ENCODE assay signal across 8 cellular contexts in the genomic region with DNA sequence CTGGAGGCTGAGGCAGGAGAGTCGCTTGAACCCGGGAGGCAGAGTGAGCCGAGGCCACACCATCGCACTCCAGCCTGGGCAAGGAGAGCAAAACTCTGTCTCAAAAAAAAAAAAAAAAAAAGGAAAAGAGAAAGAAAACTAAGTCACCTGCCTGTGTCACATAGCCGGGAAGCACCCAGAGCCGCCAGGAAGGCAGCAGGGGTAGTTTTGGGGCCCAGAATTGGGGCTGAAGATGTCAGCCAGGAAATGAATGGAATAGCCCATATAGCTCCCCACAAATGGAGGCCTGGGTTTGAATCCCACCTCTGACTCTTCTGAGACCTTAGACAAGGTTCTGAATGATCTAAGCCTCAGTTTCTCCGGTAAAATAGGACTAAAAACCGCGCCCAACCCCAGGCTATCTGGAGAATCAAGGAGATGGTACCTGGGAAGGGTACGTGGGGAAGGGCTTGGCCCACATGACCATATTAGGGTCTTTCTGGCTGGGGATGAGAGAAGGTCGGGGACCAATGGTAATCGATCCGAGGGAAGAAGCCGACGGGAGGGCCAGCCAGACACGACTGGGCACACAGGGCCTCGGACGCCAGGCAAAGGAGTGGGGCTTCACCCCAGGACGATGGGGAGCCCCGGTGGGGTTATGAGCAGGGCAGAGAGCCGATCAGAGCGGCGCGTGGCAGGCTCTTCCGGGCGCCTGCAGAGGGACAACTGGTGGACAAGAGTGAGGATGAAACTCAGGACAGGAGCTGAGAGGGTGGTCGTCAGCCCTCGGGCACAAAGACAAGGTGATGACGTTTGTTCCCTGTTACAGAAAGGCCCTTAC. TPM values are rescaled to one million over a fixed set of nuclear protein-coding genes. Genes with fewer than 3 reads are reported as not detected.
DNase-seq lines count a peak whose midpoint lies in the region; ATAC-seq and FAIRE-seq lines count a peak whose summit lies in the region.

No MANE protein-coding gene starts in this region.

- H3K9me3 Mint-ChIP-seq in CD4-positive, alpha-beta memory T cell = peaks cover 0 to 3% (median 0%) of the 10 kb centered on the region in 8 donors
- H3K9me3 Mint-ChIP-seq in activated naive CD8-positive, alpha-beta T cell treated with anti-CD3 and anti-CD28 coated beads for 36 hours = no peaks in the 10 kb centered on the region
- no peaks in the 10 kb centered on the region for H3K9me3 Mint-ChIP-seq in stimulated activated naive CD8-positive, alpha-beta T cell treated with anti-CD3 and anti-CD28 coated beads, Interleukin-15, Interleukin-2, amounts not matched to agents 100 ng/mL and 50 ng/mL, for 24 hours

- no peaks in the 10 kb centered on the region for H3K9me3 ChIP-seq in CD4-positive, alpha-beta memory T cell (ENCODE audit: control insufficient read depth in 1 of 2, low read length in 2 of 2)
- H3K9me3 ChIP-seq in iPS-18c (ENCODE audit: control insufficient read depth, insufficient read depth, low read length) (no peaks in the 10 kb centered on the region), small intestine (ENCODE audit: control insufficient read depth, low read depth) (no peaks in the 10 kb centered on the region)

- ATAC-seq in GM19452 (IDR thresholded peaks at IDR 0.05; ENCODE audit: unreplicated experiment) (peak; percentile 26), HG03520 (IDR thresholded peaks at IDR 0.05; ENCODE audit: unreplicated experiment) (peak; percentile 24)

- peak overlapping the region; percentile 96 to 99 (median 98) for H3K27ac Mint-ChIP-seq in CD4-positive, alpha-beta memory T cell
- peak overlapping the region; percentile 91 for H3K27ac Mint-ChIP-seq in activated naive CD8-positive, alpha-beta T cell treated with anti-CD3 and anti-CD28 coated beads for 36 hours
- peak overlapping the region; percentile 92 for H3K27ac Mint-ChIP-seq in stimulated activated naive CD8-positive, alpha-beta T cell treated with anti-CD3 and anti-CD28 coated beads, Interleukin-15, Interleukin-2, amounts not matched to agents 100 ng/mL and 50 ng/mL, for 24 hours

- peaks cover 25 to 55% (median 41%) of the 10 kb centered on the region in 4 donors for H3K4me1 Mint-ChIP-seq in CD4-positive, alpha-beta memory T cell
- peaks cover 41% of the 10 kb centered on the region for H3K4me1 Mint-ChIP-seq in activated naive CD8-positive, alpha-beta T cell treated with anti-CD3 and anti-CD28 coated beads for 36 hours
- H3K4me1 Mint-ChIP-seq in stimulated activated naive CD8-positive, alpha-beta T cell treated with anti-CD3 and anti-CD28 coated beads, Interleukin-15, Interleukin-2, amounts not matched to agents 100 ng/mL and 50 ng/mL, for 24 hours (ENCODE audit: low read depth) = peaks cover 53% of the 10 kb centered on the region

- peak overlapping the region; percentile 100 for H3K27ac ChIP-seq in CD4-positive, alpha-beta memory T cell (ENCODE audit: low read depth, low read length)
- peak overlapping the region in 1 of 2 donors; percentile 55 for H3K27ac ChIP-seq in small intestine (ENCODE audit: low read depth in 1 of 2, low read length in 1 of 2)

- peak overlapping the region; percentile 82 to 90 (median 87) for H3K4me3 Mint-ChIP-seq in CD4-positive, alpha-beta memory T cell
- H3K4me3 Mint-ChIP-seq in activated naive CD8-positive, alpha-beta T cell treated with anti-CD3 and anti-CD28 coated beads for 36 hours = peak overlapping the region; percentile 83
- peak overlapping the region; percentile 85 for H3K4me3 Mint-ChIP-seq in stimulated activated naive CD8-positive, alpha-beta T cell treated with anti-CD3 and anti-CD28 coated beads, Interleukin-15, Interleukin-2, amounts not matched to agents 100 ng/mL and 50 ng/mL, for 24 hours

- peaks cover 18% of the 10 kb centered on the region for H3K27me3 ChIP-seq in CD4-positive, alpha-beta memory T cell (ENCODE audit: insufficient read depth, low read length)
- peaks cover 3 to 21% of the 10 kb centered on the region in 2 donors for H3K27me3 ChIP-seq in small intestine (ENCODE audit: control insufficient read depth in 2 of 2, insufficient read depth in 2 of 2, low read length in 2 of 2)

- intact Hi-C loops in CD4-positive, alpha-beta memory T cell (cut with micrococcal nuclease) = loop anchor here (1.0 to 10.0 kb wide), 6 partner anchors 9 to 218 kb away; partner anchors contain the start of genes CCDC124 and RPL18A

- FAIRE-seq in urothelium cell line (lab: Jason Lieb, UNC) (no peak), small intestine (lab: Jason Lieb, UNC) (no peak)

- 11 to 17% (median 12%) methylated on average over 27 to 29 of the region's 29 CpGs for WGBS in small intestine, 3 donors

- POLR2A ChIA-PET in CD4-positive, alpha-beta memory T cell (lab: Charles Lee; ENCODE audit: partially characterized antibody) = interaction anchor here (0.6 to 6.6 kb wide), 7 partner anchors 14 to 332 kb away, joined by 3 to 34 read pairs (median 9); partner anchors contain the start of genes CCDC124 and RPL18A

- H3K36me3 Mint-ChIP-seq in CD4-positive, alpha-beta memory T cell = peaks cover 0 to 5% of the 10 kb centered on the region in 2 donors
- no peaks in the 10 kb centered on the region for H3K36me3 Mint-ChIP-seq in activated naive CD8-positive, alpha-beta T cell treated with anti-CD3 and anti-CD28 coated beads for 36 hours
- H3K36me3 Mint-ChIP-seq in stimulated activated naive CD8-positive, alpha-beta T cell treated with anti-CD3 and anti-CD28 coated beads, Interleukin-15, Interleukin-2, amounts not matched to agents 100 ng/mL and 50 ng/mL, for 24 hours (ENCODE audit: low read depth) = no peaks in the 10 kb centered on the region

- H3K36me3 ChIP-seq in CD4-positive, alpha-beta memory T cell (ENCODE audit: insufficient read depth, low read length) = no peaks in the 10 kb centered on the region
- peaks cover 0 to 2% of the 10 kb centered on the region in 2 donors for H3K36me3 ChIP-seq in small intestine (ENCODE audit: control insufficient read depth in 2 of 2, insufficient read depth in 2 of 2, low read length in 2 of 2)

- peak in 2 of 5 donors; percentile 20 to 24 for DNase-seq in CD4-positive, alpha-beta memory T cell
- DNase-seq in activated naive CD8-positive, alpha-beta T cell treated with anti-CD3 and anti-CD28 coated beads for 36 hours = no peak
- DNase-seq in urothelium cell line (ENCODE audit: low spot score) = no peak
- no peak for DNase-seq in small intestine

- peak overlapping the region in 1 of 2 donors; percentile 64 for H3K4me3 ChIP-seq in CD4-positive, alpha-beta memory T cell (ENCODE audit: low read length in 2 of 2)
- peak overlapping the region; percentile 64 for H3K4me3 ChIP-seq in iPS-18c (ENCODE audit: insufficient read depth, low read depth, low read length)
- peak overlapping the region in 1 of 2 donors; percentile 80 for H3K4me3 ChIP-seq in small intestine (ENCODE audit: low read depth in 1 of 2, low read length in 2 of 2)

- peaks cover 21 to 22% of the 10 kb centered on the region in 2 donors for H3K27me3 Mint-ChIP-seq in CD4-positive, alpha-beta memory T cell
- H3K27me3 Mint-ChIP-seq in activated naive CD8-positive, alpha-beta T cell treated with anti-CD3 and anti-CD28 coated beads for 36 hours = peaks cover 33% of the 10 kb centered on the region
- peaks cover 26% of the 10 kb centered on the region for H3K27me3 Mint-ChIP-seq in stimulated activated naive CD8-positive, alpha-beta T cell treated with anti-CD3 and anti-CD28 coated beads, Interleukin-15, Interleukin-2, amounts not matched to agents 100 ng/mL and 50 ng/mL, for 24 hours

- H3K4me1 ChIP-seq in CD4-positive, alpha-beta memory T cell (ENCODE audit: insufficient read depth, low read length) = peaks cover 44% of the 10 kb centered on the region
- no peaks in the 10 kb centered on the region for H3K4me1 ChIP-seq in small intestine (ENCODE audit: control insufficient read depth in 2 of 2, insufficient read depth in 1 of 2, low read depth in 1 of 2, low read length in 1 of 2)

- CTCF ChIA-PET in CD4-positive, alpha-beta memory T cell (lab: Charles Lee; ENCODE audit: partially characterized antibody) = interaction anchor here (0.7 to 19.4 kb wide), 10 partner anchors 11 to 305 kb away, joined by 3 to 402 read pairs (median 6); partner anchors contain the start of genes CCDC124 and RPL18A

RNA-seq across cellular contexts. Expression of gene CCDC124, which starts 14.4 kb away (rescaled TPM):
- 10 to 100 TPM; 30.0 to 34.2 TPM for total RNA-seq in CD4-positive, alpha-beta memory T cell
- polyA plus RNA-seq in CD4-positive, alpha-beta memory T cell = 10 to 100 TPM; 24.5 to 49.9 TPM
- total RNA-seq in activated naive CD8-positive, alpha-beta T cell treated with anti-CD3 and anti-CD28 coated beads for 36 hours = 100 to 1,000 TPM; 159 to 160 TPM
- polyA plus RNA-seq in small intestine = 100 to 1,000 TPM in 1 of 3 donors, 10 to 100 TPM in 2; 67.3 to 111 (median 68.2) TPM

RNA-seq across cellular contexts. Expression of gene KCNN1, which starts 19.7 kb away (rescaled TPM):
- total RNA-seq in CD4-positive, alpha-beta memory T cell = not detected
- not detected for polyA plus RNA-seq in CD4-positive, alpha-beta memory T cell
- under 1 TPM in 1 of 2 experiments, not detected in 1; 0.34 TPM for total RNA-seq in activated naive CD8-positive, alpha-beta T cell treated with anti-CD3 and anti-CD28 coated beads for 36 hours
- under 1 TPM in 1 of 3 donors, not detected in 2; 0.24 TPM for polyA plus RNA-seq in small intestine

Comparison
In these comparisons a context has a peak if more than half of its experiments do, and no peak if none do; other contexts are left out.
1. RNA of gene CCDC124, which starts 14.4 kb away (total RNA-seq): 159 to 160 TPM in activated naive CD8-positive, alpha-beta T cell treated with anti-CD3 and anti-CD28 coated beads for 36 hours; 30.0 to 34.2 TPM in CD4-positive, alpha-beta memory T cell; every median in the first group is over 4 times any median in the second.
2. Peak in every context shown above with its lines, with median percentiles within 50 percentile points of each other: H3K27ac Mint-ChIP-seq and H3K4me3 Mint-ChIP-seq.